16 cellular contexts compared by ENCODE assay signal in genomic region chr7:10239643-10240345, GRCh38.
DNase-seq lines count a peak whose midpoint lies in the region; ATAC-seq and TF ChIP-seq lines count a peak whose summit lies in the region.
"Had no signal": no experiment of that assay in that cellular context is flagged by ENCODE, and none has a peak within 500 bp of the region (broad histone marks: within the 10 kb centered on the region; RNA-seq: fewer than 3 reads in every experiment).

No MANE protein-coding gene starts in this region.

- H3K27ac Mint-ChIP-seq in endodermal cell: no peak overlapping the region
- H3K27ac Mint-ChIP-seq: IgD-negative memory B cell had no signal

- no peaks in the 10 kb centered on the region for H3K79me1 ChIP-seq in IMR-90 (ENCODE audit: low read depth in 1 of 2, low read length in 2 of 2)

- CTCF ChIA-PET in IMR-90 (lab: Yijun Ruan, JAX): no interaction called here
- CTCF ChIA-PET in PC-3 (lab: Charles Lee): no interaction called here

- H3K36me3 ChIP-seq in IMR-90 (ENCODE audit: control insufficient read depth, insufficient read depth, low read length) (no peaks in the 10 kb centered on the region), endodermal cell (ENCODE audit: control insufficient read depth, insufficient read depth, low read length) (no peaks in the 10 kb centered on the region), mesodermal cell (ENCODE audit: control insufficient read depth, insufficient read depth, low read length) (no peaks in the 10 kb centered on the region), PC-3 (ENCODE audit: low read depth, low read length) (no peaks in the 10 kb centered on the region)
- H3K36me3 ChIP-seq: gastroesophageal sphincter had no signal

- POLR2A ChIA-PET in IMR-90 (lab: Charles Lee; ENCODE audit: unreplicated experiment) (no interaction called here), PC-3 (lab: Charles Lee; ENCODE audit: unreplicated experiment) (no interaction called here)

- H3K9me3 Mint-ChIP-seq in endodermal cell: peaks cover 2% of the 10 kb centered on the region

- H3K4me3 Mint-ChIP-seq in endodermal cell: no peak overlapping the region
- H3K4me3 Mint-ChIP-seq: IgD-negative memory B cell had no signal

- no peak overlapping the region for H2BK120ac ChIP-seq in IMR-90 (ENCODE audit: low read depth, low read length)

- H4K8ac ChIP-seq in IMR-90 (ENCODE audit: low read depth in 2 of 2, low read length in 2 of 2): no peak overlapping the region

- H2AK9ac ChIP-seq in IMR-90 (replicated peaks; ENCODE audit: low read depth, low read length, poor library complexity): no peak overlapping the region

- H2AFZ ChIP-seq in IMR-90 (replicated peaks; ENCODE audit: low read length, poor library complexity): no peak overlapping the region
- H2AFZ ChIP-seq in PC-3 (ENCODE audit: low read length): no peak overlapping the region

- intact Hi-C loops in IMR-90 (cut with micrococcal nuclease): no loop called here
- intact Hi-C loops in PC-3 (cut with micrococcal nuclease): no loop called here

- DNase-seq in IMR-90 (no peak), NCI-H526 treated with DMSO at 0.1 percent for 48 hours (lab: John Stamatoyannopoulos, UW) (peak; percentile 12), endodermal cell (peak; percentile 43), hypothalamus (lab: John Stamatoyannopoulos, UW) (no peak), H4 (ENCODE audit: low spot score) (no peak), PC-3 (no peak), globus pallidus (ENCODE audit: low spot score) (no peak)
- DNase-seq: activated naive CD4-positive, alpha-beta T cell treated with Interleukin-2 at 50 U/mL for 16 hours; AML-193; GOT3; NCI-H1105; posterior cingulate gyrus; stimulated activated CD4-positive, alpha-beta T cell treated with anti-CD3 and anti-CD28 coated beads, Interleukin-15, amount 100 ng/mL, for 24 hours had no signal

- TF ChIP-seq POLR2A in IMR-90 (IDR thresholded peaks at IDR 0.05; ENCODE audit: low read depth, low read length): no peak

- no peak overlapping the region for H3K18ac ChIP-seq in IMR-90 (ENCODE audit: low read depth, low read length)

- ATAC-seq in IMR-90 (ENCODE audit: low read depth) (no peak), PC-3 (no peak)
- ATAC-seq: gastroesophageal sphincter had no signal

- WGBS in IMR-90 (ENCODE audit: extremely low coverage in 2 of 2, insufficient read length in 1 of 2), 2 experiments: no CpG with 5 or more reads among the region's 3 CpGs
- WGBS in endodermal cell (ENCODE audit: insufficient coverage in 1 of 2, insufficient read length in 1 of 2), 2 experiments: 63 to 73% methylated on average over 1 to 3 of the region's 3 CpGs
- WGBS in mesodermal cell (ENCODE audit: insufficient coverage in 2 of 2), 2 experiments: 50 to 71% methylated on average over 1 of the region's 3 CpGs

- no peak overlapping the region for H2BK15ac ChIP-seq in IMR-90 (ENCODE audit: low read depth, low read length)

- H3K4me1 ChIP-seq in IMR-90 (ENCODE audit: control insufficient read depth, insufficient read depth, low read length) (no peaks in the 10 kb centered on the region), endodermal cell (ENCODE audit: control insufficient read depth, insufficient read depth, low read length) (no peaks in the 10 kb centered on the region), mesodermal cell (ENCODE audit: control insufficient read depth, insufficient read depth, low read length, poor library complexity, severe bottlenecking) (peaks cover 17% of the 10 kb centered on the region), PC-3 (ENCODE audit: insufficient read depth, low read length) (no peaks in the 10 kb centered on the region)

- H4K20me1 ChIP-seq in IMR-90 (ENCODE audit: insufficient read depth, low read length) (no peaks in the 10 kb centered on the region), PC-3 (ENCODE audit: low read length) (no peaks in the 10 kb centered on the region)

- H3K9ac ChIP-seq in IMR-90 (ENCODE audit: low read depth, low read length) (no peak overlapping the region), endodermal cell (ENCODE audit: extremely low read depth, low read length, poor library complexity, severe bottlenecking) (no peak overlapping the region), PC-3 (ENCODE audit: low read length) (no peak overlapping the region)

- no peak overlapping the region for H3K4ac ChIP-seq in IMR-90 (ENCODE audit: low read depth, low read length)

- H3F3A ChIP-seq in PC-3 (ENCODE audit: low read length, unreplicated experiment): no peaks in the 10 kb centered on the region

- H3K9me1 ChIP-seq in IMR-90 (ENCODE audit: insufficient read depth, low read length): no peaks in the 10 kb centered on the region

- no peaks in the 10 kb centered on the region for H3K79me2 ChIP-seq in PC-3 (ENCODE audit: low read length)

- H2BK20ac ChIP-seq in IMR-90 (ENCODE audit: low read depth, low read length): no peak overlapping the region

- H3K56ac ChIP-seq in IMR-90 (ENCODE audit: extremely low read depth, insufficient read depth, low read length): no peak overlapping the region

- H3K4me2 ChIP-seq in IMR-90 (ENCODE audit: low read depth, low read length) (no peak overlapping the region), PC-3 (ENCODE audit: low read length) (no peak overlapping the region)

- dilution Hi-C loops in IMR-90 (cut with HindIII; ENCODE audit: low sequenced_read_pairs, unreplicated experiment): no loop called here

- H2BK5ac ChIP-seq in IMR-90 (ENCODE audit: low read depth, low read length, poor library complexity, severe bottlenecking): no peak overlapping the region

- H3K4me3 ChIP-seq in IMR-90 (ENCODE audit: insufficient read depth, low read depth, low read length) (no peak overlapping the region), endodermal cell (ENCODE audit: low read length) (no peak overlapping the region), mesodermal cell (ENCODE audit: extremely low read depth, insufficient read depth, low read length, poor library complexity, severe bottlenecking) (no peak overlapping the region), PC-3 (ENCODE audit: low read length) (no peak overlapping the region)
- H3K4me3 ChIP-seq: gastroesophageal sphincter had no signal

- in situ Hi-C loops in IMR-90 (cut with MboI; ENCODE audit: low sequenced_read_pairs): no loop called here

- H3K27me3 ChIP-seq in IMR-90 (ENCODE audit: control insufficient read depth, insufficient read depth, low read length) (no peaks in the 10 kb centered on the region), endodermal cell (ENCODE audit: control insufficient read depth, insufficient read depth, low read length, poor library complexity, severe bottlenecking) (no peaks in the 10 kb centered on the region), PC-3 (ENCODE audit: low read length) (no peaks in the 10 kb centered on the region)
- H3K27me3 ChIP-seq: gastroesophageal sphincter had no signal

- H3K9me2 ChIP-seq in PC-3 (replicated peaks; ENCODE audit: low read length): no peaks in the 10 kb centered on the region

- H2AK5ac ChIP-seq in IMR-90 (ENCODE audit: low read depth, low read length): no peak overlapping the region

- H3K14ac ChIP-seq in IMR-90 (replicated peaks; ENCODE audit: low read depth, low read length): no peak overlapping the region

- H4K91ac ChIP-seq in IMR-90 (ENCODE audit: insufficient read depth, low read depth, low read length): no peak overlapping the region

- peaks cover 5% of the 10 kb centered on the region for H3K4me1 Mint-ChIP-seq in endodermal cell
- H3K4me1 Mint-ChIP-seq: IgD-negative memory B cell had no signal

- H4K5ac ChIP-seq in IMR-90 (ENCODE audit: low read depth, low read length): no peak overlapping the region

- H3K27me3 Mint-ChIP-seq in endodermal cell (ENCODE audit: insufficient read depth): no peaks in the 10 kb centered on the region
- H3K27me3 Mint-ChIP-seq: IgD-negative memory B cell had no signal

- no peak overlapping the region for H3K23ac ChIP-seq in IMR-90 (ENCODE audit: low read depth, low read length)

- no peaks in the 10 kb centered on the region for H3K36me3 Mint-ChIP-seq in endodermal cell (ENCODE audit: low read depth)
- H3K36me3 Mint-ChIP-seq: IgD-negative memory B cell had no signal

- no peak overlapping the region for H3K27ac ChIP-seq in IMR-90 (ENCODE audit: insufficient read depth, low read length)
- no peak overlapping the region for H3K27ac ChIP-seq in endodermal cell (ENCODE audit: low read depth, low read length)
- H3K27ac ChIP-seq in mesodermal cell (ENCODE audit: low read depth, low read length, severe bottlenecking): peak overlapping the region; percentile 56
- H3K27ac ChIP-seq in PC-3 (ENCODE audit: low read length): no peak overlapping the region
- H3K27ac ChIP-seq: gastroesophageal sphincter had no signal

- BruUV-seq in IMR-90 (replicated peaks; lab: Mats Ljungman, UMichigan): no TSS peak
- BruUV-seq in PC-3 (replicated peaks; lab: Mats Ljungman, UMichigan): no TSS peak

- 0 out of 2 replicates have a peak, but pooled peaks cover 3% of the 10 kb centered on the region for H3K9me3 ChIP-seq in IMR-90 (ENCODE audit: control insufficient read depth, insufficient read depth, low read length)
- H3K9me3 ChIP-seq in endodermal cell (ENCODE audit: control insufficient read depth, low read length): no peaks in the 10 kb centered on the region
- H3K9me3 ChIP-seq in mesodermal cell (ENCODE audit: control insufficient read depth, low read length): no peaks in the 10 kb centered on the region
- H3K9me3 ChIP-seq in PC-3 (ENCODE audit: low read length): no peaks in the 10 kb centered on the region
- H3K9me3 ChIP-seq: gastroesophageal sphincter had no signal

- no peak for TF ChIP-seq RAD21 in IMR-90 (IDR thresholded peaks at IDR 0.05; ENCODE audit: low read length)

- TF ChIP-seq CTCF in IMR-90 (conservative IDR thresholded peaks at IDR 0.05; ENCODE audit: low read depth, low read length): no peak
- no peak for TF ChIP-seq CTCF in endodermal cell (conservative IDR thresholded peaks at IDR 0.05)
- no peak for TF ChIP-seq CTCF in PC-3 (conservative IDR thresholded peaks at IDR 0.05; ENCODE audit: low read depth, low read length)

TF ChIP-seq in IMR-90, 13 proteins besides CTCF, POLR2A, EP300 and RAD21:
- no peak for TF ChIP-seq BHLHE40 (IDR thresholded peaks at IDR 0.05; ENCODE audit: low read depth, low read length)
- peak; percentile 72 for TF ChIP-seq MAFK (IDR thresholded peaks at IDR 0.05; ENCODE audit: low read depth, low read length)

Comparison
In these comparisons a context has a peak if more than half of its experiments do, and no peak if none do; other contexts are left out.
1. DNase-seq: peak in NCI-H526 treated with DMSO at 0.1 percent for 48 hours (single experiment) and endodermal cell (single experiment); none in IMR-90 (single experiment), hypothalamus (0 of 51), H4 (single experiment), PC-3 (single experiment) and globus pallidus (single experiment).